37 cellular contexts compared by ENCODE assay signal in the genomic region with DNA sequence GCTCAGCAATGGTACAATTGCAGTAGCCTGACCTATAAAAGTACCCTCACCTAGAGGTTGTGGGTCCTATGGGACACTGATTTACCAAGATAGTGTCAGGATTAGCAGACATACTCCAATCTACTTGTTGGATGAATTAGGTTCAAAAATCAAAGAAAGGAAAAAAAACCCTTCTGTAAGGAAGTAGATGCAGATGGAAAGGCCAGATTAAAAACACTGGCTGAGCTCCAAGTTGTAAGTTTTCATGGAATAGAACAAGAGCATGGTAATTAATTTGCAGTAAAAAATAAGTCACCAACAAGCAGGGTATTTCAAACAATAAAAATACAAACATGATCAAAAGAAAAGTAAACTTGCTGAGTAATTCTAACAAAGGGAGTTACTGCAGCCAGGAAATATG. TPM values are rescaled to one million over a fixed set of nuclear protein-coding genes. Genes with fewer than 3 reads are reported as not detected.
"Had no signal": no experiment of that assay in that cellular context is flagged by ENCODE, and none has a peak within 500 bp of the region (broad histone marks: within the 10 kb centered on the region; RNA-seq: fewer than 3 reads in every experiment).

No MANE protein-coding gene starts in this region.

- H3K27ac ChIP-seq: dorsolateral prefrontal cortex, esophagus muscularis mucosa, foreskin keratinocyte, gastroesophageal sphincter, heart right ventricle, lower lobe of right lung, neutrophil, pancreas, right atrium auricular region, thyroid gland, vagina had no signal

- H3K27me3 Mint-ChIP-seq: stimulated activated naive CD8-positive, alpha-beta T cell treated with anti-CD3 and anti-CD28 coated beads, Interleukin-15, amount 100 ng/mL, for 72 hours had no signal

- H3K27ac Mint-ChIP-seq: immature natural killer cell; memory B cell; natural killer cell; stimulated activated naive CD8-positive, alpha-beta T cell treated with anti-CD3 and anti-CD28 coated beads, Interleukin-15, amount 100 ng/mL, for 72 hours had no signal

- H3K4me3 ChIP-seq: dorsolateral prefrontal cortex, esophagus muscularis mucosa, gastroesophageal sphincter, heart right ventricle, lower lobe of right lung, pancreas, right atrium auricular region, smooth muscle cell, thyroid gland, vagina had no signal

- DNase-seq: cortex of kidney; dorsolateral prefrontal cortex; effector CD4-positive, alpha-beta T cell; foreskin keratinocyte; glutamatergic neuron; heart right ventricle; hypothalamus; immature natural killer cell; islet precursor cell; kidney glomerular epithelial cell; left colon; left ventricle myocardium superior; lower lobe of right lung; natural killer cell; pancreas; stimulated activated CD4-positive, alpha-beta T cell treated with anti-CD3 and anti-CD28 coated beads, Interleukin-12 subunit alpha, Interleukin-12 subunit beta, amount 100 ng/mL, for 4 hours; stimulated activated CD4-positive, alpha-beta T cell treated with anti-CD3 and anti-CD28 coated beads, Interleukin-1b, Interleukin-23, amount 100 ng/mL, for 48 hours; stimulated activated CD4-positive, alpha-beta T cell treated with anti-CD3 and anti-CD28 coated beads, Interleukin-4, amount 100 ng/mL, for 1 hour; stimulated activated CD8-positive, alpha-beta memory T cell treated with anti-CD3 and anti-CD28 coated beads, Interleukin-4, amount 100 ng/mL, for 48 hours; stimulated activated naive CD4-positive, alpha-beta T cell; stimulated activated naive CD8-positive, alpha-beta T cell treated with anti-CD3 and anti-CD28 coated beads, Interleukin-15, amount 100 ng/mL, for 72 hours; thyroid gland; trophoblast cell had no signal

- H3K4me1 ChIP-seq: esophagus muscularis mucosa, gastroesophageal sphincter, heart right ventricle, lower lobe of right lung, pancreas, right atrium auricular region, thyroid gland, vagina had no signal

- H3K27me3 ChIP-seq: dorsolateral prefrontal cortex, esophagus muscularis mucosa, foreskin keratinocyte, gastroesophageal sphincter, heart right ventricle, neutrophil, pancreas, right atrium auricular region, thyroid gland, vagina had no signal

- H3K4me1 Mint-ChIP-seq: immature natural killer cell; memory B cell; natural killer cell; stimulated activated naive CD8-positive, alpha-beta T cell treated with anti-CD3 and anti-CD28 coated beads, Interleukin-15, amount 100 ng/mL, for 72 hours had no signal

- H3K36me3 ChIP-seq: esophagus muscularis mucosa, gastroesophageal sphincter, heart right ventricle, lower lobe of right lung, neutrophil, pancreas, right atrium auricular region, thyroid gland, vagina had no signal

- H3K4me2 ChIP-seq: smooth muscle cell had no signal

- H3K9me3 ChIP-seq: esophagus muscularis mucosa, gastroesophageal sphincter, pancreas, thyroid gland, vagina had no signal

- H3K36me3 Mint-ChIP-seq: natural killer cell had no signal

- H3K4me3 Mint-ChIP-seq: immature natural killer cell; memory B cell; natural killer cell; stimulated activated naive CD8-positive, alpha-beta T cell treated with anti-CD3 and anti-CD28 coated beads, Interleukin-15, amount 100 ng/mL, for 72 hours had no signal

RNA-seq across cellular contexts. Expression of gene C2orf80, which starts 38.7 kb away (rescaled TPM):
- total RNA-seq: epithelial cell of proximal tubule, esophagus muscularis mucosa, fibroblast of lung, foreskin keratinocyte, gastroesophageal sphincter, heart right ventricle, left colon, left ventricle myocardium superior, lower lobe of right lung, mononuclear cell, natural killer cell, omental fat pad, pancreas, posterior vena cava, right atrium auricular region, sciatic nerve, smooth muscle cell, thyroid gland, ureter, vagina had no signal
